In genomic region chr7:32495298-32496051, GRCh38 we compare ENCODE assay signal across 8 cellular contexts. TPM values are rescaled to one million over a fixed set of nuclear protein-coding genes. Genes with fewer than 3 reads are reported as not detected.
DNase-seq lines count a peak whose midpoint lies in the region; ATAC-seq and TF ChIP-seq lines count a peak whose summit lies in the region.

TSS of gene AVL9 (plus strand) at chr7:32495489. CDS start at chr7:32495710, 221 bp downstream.

- H3K9me3 ChIP-seq in BLaER1: peaks cover 9% of the 10 kb centered on the region; the same call in 1 of the 2 replicates

- no peaks in the 10 kb centered on the region for H3K9me3 Mint-ChIP-seq in activated CD4-positive, alpha-beta T cell treated with anti-CD3 and anti-CD28 coated beads, Interleukin-2, amount 10 ng/mL, durations not matched to agents 7 days and 5 days

- peak within 1 kb of the TSS; percentile 96 for H3K4me3 Mint-ChIP-seq in activated CD4-positive, alpha-beta T cell treated with anti-CD3 and anti-CD28 coated beads, Interleukin-2, amount 10 ng/mL, durations not matched to agents 7 days and 5 days

- H3K27me3 Mint-ChIP-seq in activated CD4-positive, alpha-beta T cell treated with anti-CD3 and anti-CD28 coated beads, Interleukin-2, amount 10 ng/mL, durations not matched to agents 7 days and 5 days: no peaks in the 10 kb centered on the region

- DNase-seq in NCI-H526 treated with DMSO at 0.1 percent for 48 hours (lab: John Stamatoyannopoulos, UW) (peak; percentile 87), coronary artery (ENCODE audit: low spot score) (peak; percentile 99), left kidney (ENCODE audit: low read depth, low spot score) (peak; percentile 99)
- peak; percentile 99 for DNase-seq in activated CD4-positive, alpha-beta T cell treated with anti-CD3 and anti-CD28 coated beads, Interleukin-2, amount 10 ng/mL, durations not matched to agents 7 days and 5 days
- peak; percentile 99 for DNase-seq in stimulated activated CD4-positive, alpha-beta T cell treated with anti-CD3 and anti-CD28 coated beads, Interleukin-1b, Interleukin-23, amount 100 ng/mL, for 48 hours

- ATAC-seq in GM19351 (IDR thresholded peaks at IDR 0.05; ENCODE audit: unreplicated experiment) (peak; percentile 89), HG03520 (IDR thresholded peaks at IDR 0.05; ENCODE audit: unreplicated experiment) (peak; percentile 95)

- H3K27ac Mint-ChIP-seq in activated CD4-positive, alpha-beta T cell treated with anti-CD3 and anti-CD28 coated beads, Interleukin-2, amount 10 ng/mL, durations not matched to agents 7 days and 5 days: peak within 1 kb of the TSS; percentile 98

- H3K4me3 ChIP-seq in BLaER1 (peak within 1 kb of the TSS; percentile 81), coronary artery (peak within 1 kb of the TSS; percentile 85)

- peaks cover 23% of the 10 kb centered on the region for H3K4me1 ChIP-seq in BLaER1

- CTCF ChIA-PET in activated CD4-positive, alpha-beta T cell treated with anti-CD3 and anti-CD28 coated beads, Interleukin-2, amount 10 ng/mL, durations not matched to agents 7 days and 5 days (lab: Charles Lee): interaction anchor here (0.7 kb wide), 1 partner anchor 643 kb away, joined by 3 read pairs; no protein-coding TSS in a partner anchor

- H3K36me3 ChIP-seq in BLaER1: peaks cover 16% of the 10 kb centered on the region; the same call in 1 of the 2 replicates

- H3K27me3 ChIP-seq in BLaER1: no peaks in the 10 kb centered on the region

- H3K27ac ChIP-seq in BLaER1 (peak within 1 kb of the TSS; percentile 97), coronary artery (peak within 1 kb of the TSS; percentile 96 to 98)

- POLR2A ChIA-PET in activated CD4-positive, alpha-beta T cell treated with anti-CD3 and anti-CD28 coated beads, Interleukin-2, amount 10 ng/mL, durations not matched to agents 7 days and 5 days (lab: Charles Lee): interaction anchor here (0.6 kb wide), 1 partner anchor 393 kb away, joined by 4 read pairs; no protein-coding TSS in a partner anchor

- H3K4me1 Mint-ChIP-seq in activated CD4-positive, alpha-beta T cell treated with anti-CD3 and anti-CD28 coated beads, Interleukin-2, amount 10 ng/mL, durations not matched to agents 7 days and 5 days: peaks cover 44% of the 10 kb centered on the region

- no peak for TF ChIP-seq CTCF in coronary artery (IDR thresholded peaks at IDR 0.05)

- H4K20me1 ChIP-seq in BLaER1: peaks cover 16% of the 10 kb centered on the region; the same call in 1 of the 2 replicates

- peak within 1 kb of the TSS; percentile 93 for H3K9ac ChIP-seq in BLaER1

- peak within 1 kb of the TSS; percentile 87 for H3K4me2 ChIP-seq in BLaER1

- H3K36me3 Mint-ChIP-seq in activated CD4-positive, alpha-beta T cell treated with anti-CD3 and anti-CD28 coated beads, Interleukin-2, amount 10 ng/mL, durations not matched to agents 7 days and 5 days (ENCODE audit: low read depth): peaks cover 19% of the 10 kb centered on the region

RNA-seq across cellular contexts. Expression of gene AVL9, which starts in this region (rescaled TPM):
- 10 to 100 TPM; 33.2 to 35.8 TPM for total RNA-seq in activated CD4-positive, alpha-beta T cell treated with anti-CD3 and anti-CD28 coated beads, Interleukin-2, amount 10 ng/mL, durations not matched to agents 7 days and 5 days

Comparison
In these comparisons a context has a peak if more than half of its experiments do, and no peak if none do; other contexts are left out.
1. Peak in every context shown above with its lines: DNase-seq, ATAC-seq, H3K4me3 ChIP-seq and H3K27ac ChIP-seq.